In the genomic region with DNA sequence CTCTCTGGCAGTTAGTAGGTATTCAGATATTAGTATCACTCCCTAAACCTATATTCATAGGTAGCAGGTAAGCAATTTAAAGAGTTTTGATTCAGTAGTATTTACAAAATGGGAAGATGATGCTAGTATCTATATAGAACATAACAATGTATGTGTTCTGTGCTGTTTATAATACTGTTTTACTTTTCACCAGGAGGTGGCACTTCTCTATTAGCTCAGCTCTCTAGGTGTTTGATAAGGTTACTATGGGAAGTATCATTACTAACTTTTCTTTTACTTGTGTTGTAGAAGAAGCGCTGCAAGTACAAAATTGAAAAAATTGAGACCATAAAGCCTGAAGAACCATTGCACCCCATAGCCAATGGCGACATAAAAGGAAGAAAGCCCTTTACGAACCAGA, we compare ENCODE assay signal across 11 cellular contexts. TPM values are rescaled to one million over a fixed set of nuclear protein-coding genes. Genes with fewer than 3 reads are reported as not detected.
DNase-seq lines count a peak whose midpoint lies in the region; ATAC-seq and TF ChIP-seq lines count a peak whose summit lies in the region.
"Had no signal": no experiment of that assay in that cellular context is flagged by ENCODE, and none has a peak within 500 bp of the region (broad histone marks: within the 10 kb centered on the region; RNA-seq: fewer than 3 reads in every experiment).

No MANE protein-coding gene starts in this region.

- H3K36me3 ChIP-seq in right atrium auricular region (peaks cover 16% of the 10 kb centered on the region), fibroblast of lung (ENCODE audit: control insufficient read depth, insufficient read depth, low read length) (no peaks in the 10 kb centered on the region), ovary (no peaks in the 10 kb centered on the region)

- TF ChIP-seq CTCF in right atrium auricular region (IDR thresholded peaks at IDR 0.05) (peak in 1 of 2 donors; percentile 50), fibroblast of lung (conservative IDR thresholded peaks at IDR 0.05 in 1 of 2, IDR thresholded peaks at IDR 0.05 in 1 of 2; ENCODE audit: low read depth in 1 of 2, low read length in 2 of 2) (peak in 1 of 2 donors; percentile 24), type B pancreatic cell (conservative IDR thresholded peaks at IDR 0.05) (peak; percentile 49), nephron progenitor cell (IDR thresholded peaks at IDR 0.05) (no peak), ovary (IDR thresholded peaks at IDR 0.05) (no peak)

- no peaks in the 10 kb centered on the region for H3K79me2 ChIP-seq in fibroblast of lung (ENCODE audit: control insufficient read depth, insufficient read depth, low read length)

- H3K9me3 Mint-ChIP-seq in type B pancreatic cell (no peaks in the 10 kb centered on the region), nephron progenitor cell (peaks cover 4% of the 10 kb centered on the region)

- H3K9me3 ChIP-seq in right atrium auricular region = no peaks in the 10 kb centered on the region
- H3K9me3 ChIP-seq in fibroblast of lung (ENCODE audit: control insufficient read depth, insufficient read depth, low read depth, low read length) = no peaks in the 10 kb centered on the region
- H3K9me3 ChIP-seq in ovary = no peaks in the 10 kb centered on the region

- H3K27me3 Mint-ChIP-seq in type B pancreatic cell (no peaks in the 10 kb centered on the region), nephron progenitor cell (ENCODE audit: low read depth, poor library complexity) (no peaks in the 10 kb centered on the region)

- no peak overlapping the region for H3K9ac ChIP-seq in fibroblast of lung (ENCODE audit: insufficient read depth, low read length)

- H3K27me3 ChIP-seq in right atrium auricular region = no peaks in the 10 kb centered on the region
- H3K27me3 ChIP-seq in fibroblast of lung (ENCODE audit: control insufficient read depth, insufficient read depth, low read length) = no peaks in the 10 kb centered on the region
- no peaks in the 10 kb centered on the region for H3K27me3 ChIP-seq in ovary

- WGBS in ovary, 3 donors = 96 to 97% (median 96%) methylated on average over 3 of the region's 3 CpGs

- TF ChIP-seq EP300 in ovary (IDR thresholded peaks at IDR 0.05) = no peak

- ATAC-seq in Right ventricle myocardium superior (ENCODE audit: poor library complexity) = peak; percentile 77
- ATAC-seq in HG03460 (IDR thresholded peaks at IDR 0.05; ENCODE audit: unreplicated experiment) = no peak

- H3K36me3 Mint-ChIP-seq in type B pancreatic cell (peaks cover 28% of the 10 kb centered on the region), nephron progenitor cell (ENCODE audit: low read depth) (peaks cover 31% of the 10 kb centered on the region)

- H3K4me2 ChIP-seq in fibroblast of lung (ENCODE audit: extremely low read depth, insufficient read depth, low read length) = no peak overlapping the region

- DNase-seq in Right ventricle myocardium superior = no peak
- no peak for DNase-seq in right atrium auricular region (ENCODE audit: low spot score)
- DNase-seq in RKO (ENCODE audit: low spot score) = peak; percentile 22
- DNase-seq in fibroblast of lung (ENCODE audit: low read depth in 2 of 2) = peak; percentile 6 to 19
- DNase-seq in type B pancreatic cell (ENCODE audit: extremely low spot score, unreplicated experiment) = no peak
- no peak for DNase-seq in nephron progenitor cell
- no peak for DNase-seq in ovary
- DNase-seq: EL had no signal

- H3K27ac Mint-ChIP-seq in type B pancreatic cell (no peak overlapping the region), nephron progenitor cell (no peak overlapping the region)

- intact Hi-C loops in Right ventricle myocardium superior (cut with DNase I) = loop anchor here (5.0 kb wide), 1 partner anchor 108 kb away; no protein-coding TSS in a partner anchor
- intact Hi-C loops in ovary (cut with DNase I) = no loop called here

- no peak overlapping the region for H3K4me3 ChIP-seq in right atrium auricular region
- no peak overlapping the region for H3K4me3 ChIP-seq in fibroblast of lung (replicated peaks in 1 of 4; ENCODE audit: control extremely low read depth in 1 of 4, insufficient read depth in 1 of 4, low read depth in 3 of 4, low read length in 4 of 4)
- H3K4me3 ChIP-seq in ovary = no peak overlapping the region
- H3K4me3 ChIP-seq: SK-N-MC had no signal

- H3K4me3 Mint-ChIP-seq in type B pancreatic cell = no peak overlapping the region
- H3K4me3 Mint-ChIP-seq in nephron progenitor cell = no peak overlapping the region

- H3K27ac ChIP-seq in right atrium auricular region (no peak overlapping the region), fibroblast of lung (ENCODE audit: insufficient read depth, low read length) (no peak overlapping the region), ovary (no peak overlapping the region)
- H3K27ac ChIP-seq: SK-N-MC had no signal

- H3K4me1 Mint-ChIP-seq in type B pancreatic cell (ENCODE audit: unreplicated experiment) (peaks cover 6% of the 10 kb centered on the region), nephron progenitor cell (peaks cover 10% of the 10 kb centered on the region)

- H4K20me1 ChIP-seq in fibroblast of lung (ENCODE audit: control insufficient read depth, extremely low read depth, insufficient read depth, low read length) = no peaks in the 10 kb centered on the region

- H2AFZ ChIP-seq in fibroblast of lung (ENCODE audit: low read length) = no peak overlapping the region

- TF ChIP-seq POLR2A in ovary (IDR thresholded peaks at IDR 0.05) = no peak

- H3K4me1 ChIP-seq in right atrium auricular region (no peaks in the 10 kb centered on the region), fibroblast of lung (ENCODE audit: control insufficient read depth, extremely low read depth, insufficient read depth, low read length) (no peaks in the 10 kb centered on the region), ovary (ENCODE audit: insufficient read depth) (no peaks in the 10 kb centered on the region)

RNA-seq across cellular contexts. Expression of gene FASLG, which starts 49.4 kb away (rescaled TPM):
- total RNA-seq in Right ventricle myocardium superior = not detected
- total RNA-seq in right atrium auricular region = not detected
- not detected in 2 replicates for total RNA-seq in fibroblast of lung
- not detected in 2 replicates for polyA plus RNA-seq in fibroblast of lung
- polyA plus RNA-seq in fibroblast of lung (2012) = not detected in 2 replicates
- polyA minus RNA-seq in fibroblast of lung (ENCODE audit: low replicate concordance) = not detected in 2 replicates
- not detected in 2 replicates for total RNA-seq in type B pancreatic cell (ENCODE audit: low replicate concordance)
- under 1 TPM in 3 of 7 donors, not detected in 4; 0.23 to 0.34 (median 0.31) TPM for total RNA-seq in ovary
- under 1 TPM; 0.07 to 0.83 TPM for polyA plus RNA-seq in ovary
- total RNA-seq: temporal lobe had no signal

Comparison
In these comparisons a context has a peak if more than half of its experiments do, and no peak if none do; other contexts are left out.
1. DNase-seq: peak in RKO (single experiment) and fibroblast of lung (2 of 2); none in Right ventricle myocardium superior (single experiment), right atrium auricular region (single experiment), type B pancreatic cell (single experiment), nephron progenitor cell (single experiment) and ovary (0 of 5).